In genomic region chr12:7932599-7933240, GRCh38 we compare ENCODE assay signal across 1 cellular context.
A peak's percentile ranks its signal among the peaks of the same experiment; 100 is the strongest.
TF ChIP-seq lines count a peak whose summit lies in the region.

No MANE protein-coding gene starts in this region.

TF ChIP-seq in HepG2, 621 proteins besides CTCF, POLR2A, EP300 and RAD21:
- TF ChIP-seq PHF8 (CRISPR knock-in tag; IDR thresholded peaks at IDR 0.05), result 0 out of 2 replicates have a peak, but pooled peaks have one; percentile 1
- TF ChIP-seq REST (IDR thresholded peaks at IDR 0.05; ENCODE audit: borderline replicate concordance in 1 of 2, low read depth in 1 of 2, low read length in 2 of 2), result peak in 1 of 2 experiments; percentile 82; a peak in 3 of 4 replicates
